ENCODE assay signal across 12 cellular contexts in genomic region chr7:2838873-2839578, GRCh38. TPM values are rescaled to one million over a fixed set of nuclear protein-coding genes. Genes with fewer than 3 reads are reported as not detected.
DNase-seq lines count a peak whose midpoint lies in the region; ATAC-seq, FAIRE-seq and TF ChIP-seq lines count a peak whose summit lies in the region.
"Had no signal": no experiment of that assay in that cellular context is flagged by ENCODE, and none has a peak within 500 bp of the region (broad histone marks: within the 10 kb centered on the region; RNA-seq: fewer than 3 reads in every experiment).

No MANE protein-coding gene starts in this region.

- no peaks in the 10 kb centered on the region for H4K20me1 ChIP-seq in GM12878 (ENCODE audit: control insufficient read depth, insufficient read depth)

- no peak overlapping the region for H3K27ac ChIP-seq in CD4-positive, alpha-beta memory T cell (ENCODE audit: low read depth, low read length)
- no peak overlapping the region for H3K27ac ChIP-seq in GM12878 (ENCODE audit: control insufficient read depth, insufficient read depth)
- H3K27ac ChIP-seq: prostate gland had no signal

- DNase-seq in CD4-positive, alpha-beta memory T cell = no peak
- DNase-seq in GM12878 (ENCODE audit: low read depth, low spot score) (no peak), NCI-H2196 (lab: John Stamatoyannopoulos, UW; ENCODE audit: unreplicated experiment) (no peak), MG63 (no peak)
- no peak for DNase-seq in stimulated activated CD4-positive, alpha-beta T cell treated with anti-CD3 and anti-CD28 coated beads, Interleukin-4, amount 100 ng/mL, for 24 hours
- DNase-seq: activated CD4-positive, CD25-positive, alpha-beta regulatory T cell treated with anti-CD3 and anti-CD28 coated beads, Interleukin-2, amount 50 U/mL, for 72 hours; islet precursor cell had no signal

- no peaks in the 10 kb centered on the region for H3K9me3 ChIP-seq in CD4-positive, alpha-beta memory T cell (ENCODE audit: control insufficient read depth in 1 of 2, low read length in 2 of 2)
- H3K9me3 ChIP-seq in GM12878 (replicated peaks; ENCODE audit: control insufficient read depth, insufficient read depth, low read length) (no peaks in the 10 kb centered on the region), MG63 (no peaks in the 10 kb centered on the region)
- H3K9me3 ChIP-seq: prostate gland had no signal

- no peaks in the 10 kb centered on the region for H3K27me3 Mint-ChIP-seq in CD4-positive, alpha-beta memory T cell
- H3K27me3 Mint-ChIP-seq: activated naive CD4-positive, alpha-beta T cell treated with anti-CD3 and anti-CD28 coated beads, Interleukin-2, amount 50 U/mL, for 24 hours had no signal

- peaks cover 41 to 70% (median 52%) of the 10 kb centered on the region in 4 donors for H3K4me1 Mint-ChIP-seq in CD4-positive, alpha-beta memory T cell

- TF ChIP-seq POLR2A in GM12878 (IDR thresholded peaks at IDR 0.05; ENCODE audit: low read depth, low read length) = no peak

- H3K9ac ChIP-seq in GM12878 (ENCODE audit: control insufficient read depth, insufficient read depth, low read length) = no peak overlapping the region

- no peak overlapping the region; the same call in 1 of the 2 replicates for H2AFZ ChIP-seq in GM12878 (ENCODE audit: control insufficient read depth, low read depth, low read length)

- peak in 1 of 2 experiments; percentile 30; a peak in 1 of 4 replicates for TF ChIP-seq EP300 in GM12878 (IDR thresholded peaks at IDR 0.05; ENCODE audit: borderline replicate concordance in 1 of 2, control insufficient read depth in 1 of 2, low read depth in 2 of 2, low read length in 2 of 2)

- intact Hi-C loops in CD4-positive, alpha-beta memory T cell (cut with micrococcal nuclease) = no loop called here
- intact Hi-C loops in GM12878 (cut with micrococcal nuclease; ENCODE audit: unreplicated experiment) = no loop called here

- in situ Hi-C loops in GM12878 (cut with MboI) = no loop called here

- peak; percentile 75 for FAIRE-seq in GM12878 (lab: Jason Lieb, UNC)

- no peaks in the 10 kb centered on the region for H3K27me3 ChIP-seq in CD4-positive, alpha-beta memory T cell (ENCODE audit: insufficient read depth, low read length)
- H3K27me3 ChIP-seq in GM12878 (replicated peaks in 1 of 2; ENCODE audit: control insufficient read depth in 2 of 2, insufficient read depth in 2 of 2, low read length in 1 of 2) = no peaks in the 10 kb centered on the region
- H3K27me3 ChIP-seq in MG63 = no peaks in the 10 kb centered on the region

- H3K36me3 Mint-ChIP-seq in CD4-positive, alpha-beta memory T cell = peaks cover 9 to 15% of the 10 kb centered on the region in 2 donors

- peak overlapping the region; percentile 66 for H3K4me2 ChIP-seq in GM12878 (ENCODE audit: control insufficient read depth, insufficient read depth)

- no peak for TF ChIP-seq RAD21 in GM12878 (IDR thresholded peaks at IDR 0.05; ENCODE audit: insufficient read depth, low read depth, low read length)

- H3K4me3 Mint-ChIP-seq in CD4-positive, alpha-beta memory T cell = peak overlapping the region in 1 of 8 donors; percentile 11
- H3K4me3 Mint-ChIP-seq: activated naive CD4-positive, alpha-beta T cell treated with anti-CD3 and anti-CD28 coated beads, Interleukin-2, amount 50 U/mL, for 24 hours had no signal

- H3K4me3 ChIP-seq in CD4-positive, alpha-beta memory T cell (ENCODE audit: low read length in 2 of 2) = no peak overlapping the region
- H3K4me3 ChIP-seq in GM12878 (peak overlapping the region; percentile 18; the same call in 1 of the 2 replicates), MG63 (no peak overlapping the region)
- H3K4me3 ChIP-seq: prostate gland had no signal

- TF ChIP-seq CTCF in GM12878 (IDR thresholded peaks at IDR 0.05 in 2 of 3, conservative IDR thresholded peaks at IDR 0.05 in 1 of 3; ENCODE audit: control insufficient read depth in 2 of 3, extremely low read depth in 1 of 3, insufficient read depth in 1 of 3, low read depth in 3 of 3, low read length in 3 of 3) = no peak

- H3K27ac Mint-ChIP-seq in CD4-positive, alpha-beta memory T cell = peak overlapping the region in 4 of 7 donors; percentile 8 to 52 (median 26)
- H3K27ac Mint-ChIP-seq: activated naive CD4-positive, alpha-beta T cell treated with anti-CD3 and anti-CD28 coated beads, Interleukin-2, amount 50 U/mL, for 24 hours had no signal

- peaks cover 9% of the 10 kb centered on the region for H3K79me2 ChIP-seq in GM12878 (ENCODE audit: control insufficient read depth, insufficient read depth, low read length)

- BruUV-seq in GM12878 (replicated peaks; lab: Mats Ljungman, UMichigan) = no TSS peak

- SMC1A ChIA-PET in GM12878 (lab: Charles Lee; ENCODE audit: uncharacterized antibody, unreplicated experiment) = interaction anchor here (0.6 to 1.8 kb wide), 8 partner anchors 11 to 66 kb away, joined by 3 to 6 read pairs (median 4); no protein-coding TSS in a partner anchor

- H3K4me1 ChIP-seq in CD4-positive, alpha-beta memory T cell (ENCODE audit: insufficient read depth, low read length) = peaks cover 26% of the 10 kb centered on the region
- H3K4me1 ChIP-seq in GM12878 (ENCODE audit: control insufficient read depth, insufficient read depth, low read length) = peaks cover 30% of the 10 kb centered on the region

- RAD21 ChIA-PET in GM12878 (lab: Charles Lee; ENCODE audit: unreplicated experiment) = interaction anchor here (1.1 to 2.8 kb wide), 4 partner anchors 81 to 129 kb away, joined by 3 to 9 read pairs (median 5); no protein-coding TSS in a partner anchor

- no peaks in the 10 kb centered on the region for H3K9me3 Mint-ChIP-seq in CD4-positive, alpha-beta memory T cell
- H3K9me3 Mint-ChIP-seq: activated naive CD4-positive, alpha-beta T cell treated with anti-CD3 and anti-CD28 coated beads, Interleukin-2, amount 50 U/mL, for 24 hours had no signal

- POLR2A ChIA-PET in CD4-positive, alpha-beta memory T cell (lab: Charles Lee; ENCODE audit: partially characterized antibody) = no interaction called here
- POLR2A ChIA-PET in GM12878 (lab: Charles Lee) = interaction anchor here (0.8 to 1.0 kb wide), 2 partner anchors 38 to 129 kb away, joined by 3 read pairs; no protein-coding TSS in a partner anchor

- peak; percentile 62 for ATAC-seq in GM19328 (IDR thresholded peaks at IDR 0.05; ENCODE audit: unreplicated experiment)
- ATAC-seq in HG03045 (IDR thresholded peaks at IDR 0.05; ENCODE audit: unreplicated experiment) = peak; percentile 38
- ATAC-seq in GM12878 = peak; percentile 85
- ATAC-seq in HG03521 (IDR thresholded peaks at IDR 0.05; ENCODE audit: unreplicated experiment) = no peak

- 47% methylated on average over 13 of the region's 13 CpGs for WGBS in GM12878 (ENCODE audit: insufficient coverage, insufficient replicate concordance, low lambda C conversion rate, missing lambda C conversion rate)

- H3K36me3 ChIP-seq in CD4-positive, alpha-beta memory T cell (ENCODE audit: insufficient read depth, low read length) = no peaks in the 10 kb centered on the region
- H3K36me3 ChIP-seq in GM12878 (ENCODE audit: control insufficient read depth in 2 of 2, insufficient read depth in 2 of 2, low read length in 1 of 2) (peaks cover 0 to 8% of the 10 kb centered on the region in 2 experiments; a peak in 1 of 4 replicates), MG63 (peaks cover 44% of the 10 kb centered on the region)
- H3K36me3 ChIP-seq: prostate gland had no signal

- CTCF ChIA-PET in CD4-positive, alpha-beta memory T cell (lab: Charles Lee; ENCODE audit: partially characterized antibody) = interaction anchor here (2.0 kb wide), 1 partner anchor 26 kb away, joined by 6 read pairs; no protein-coding TSS in a partner anchor
- CTCF ChIA-PET in GM12878 (lab: Yijun Ruan, JAX) = interaction anchor here (1.6 to 3.4 kb wide), 2 partner anchors 128 to 168 kb away, joined by 3 to 16 read pairs; no protein-coding TSS in a partner anchor

TF ChIP-seq in GM12878, 131 proteins besides CTCF, POLR2A, EP300 and RAD21 (continues in another document):
- TF ChIP-seq ZBTB33 (IDR thresholded peaks at IDR 0.05) = 0 out of 2 replicates have a peak, but pooled peaks have one; percentile 38

RNA-seq across cellular contexts. Expression of gene GNA12, which starts 5.1 kb away (rescaled TPM):
- 10 to 100 TPM; 14.9 to 16.6 TPM for total RNA-seq in CD4-positive, alpha-beta memory T cell
- polyA plus RNA-seq in CD4-positive, alpha-beta memory T cell = 10 to 100 TPM in 1 of 2 donors, 1 to 10 TPM in 1; 4.4 to 10.2 TPM
- 23.6 and 23.7 TPM in 2 replicates for total RNA-seq in GM12878 (2013; cell fraction: nucleolus; rRNA removed)
- total RNA-seq in GM12878 (2014; rRNA removed) = 8.0 and 8.6 TPM in 2 replicates
- 15.5 and 16.6 TPM in 2 replicates for total RNA-seq in GM12878 (2014; rRNA removed; fragmentation: Illumina TruSeq; extraction: Trizol)
- total RNA-seq in GM12878 (2021) = 42.1 and 42.8 TPM in 2 replicates
- 8.9 TPM for polyA plus RNA-seq in GM12878 (2011; ENCODE audit: low read depth)
- 26.8 and 51.8 TPM in 2 replicates for polyA plus RNA-seq in GM12878 (2011; rRNA removed)
- polyA plus RNA-seq in GM12878 (2011; cell fraction: cytosol; rRNA removed) = 40.7 and 58.1 TPM in 2 replicates
- polyA plus RNA-seq in GM12878 (2011; cell fraction: nucleus; rRNA removed) = 29.2 and 33.1 TPM in 2 replicates
- polyA plus RNA-seq in GM12878 (2012) = 15.2 and 16.0 TPM in 2 replicates
- polyA plus RNA-seq in GM12878 (2014; fragmentation: Illumina TruSeq; extraction: Trizol) = 13.0 and 31.2 TPM in 2 replicates
- 1 to 10 TPM; 1.9 to 3.0 TPM for polyA plus RNA-seq in GM12878 (2014; fragmentation: Nextera tagmentation; extraction: Ambion mirVana)
- polyA plus RNA-seq in GM12878 (2014; rRNA removed) = 34.5 and 34.9 TPM in 2 replicates
- polyA plus RNA-seq in GM12878 (2016; fragmentation: Nextera tagmentation; extraction: Ambion mirVana) = 1 to 10 TPM; 3.4 to 4.1 TPM
- polyA minus RNA-seq in GM12878 (2011; rRNA and poly(A)+ RNA removed) = 72.4 and 89.6 TPM in 2 replicates
- 21.6 and 25.6 TPM in 2 replicates for polyA minus RNA-seq in GM12878 (2011; cell fraction: cytosol; rRNA and poly(A)+ RNA removed)
- 8.6 and 17.8 TPM in 2 replicates for polyA minus RNA-seq in GM12878 (2011; cell fraction: nucleus; rRNA and poly(A)+ RNA removed)
- 23.1 and 49.1 TPM in 2 replicates for total RNA-seq in MG63 (2014; rRNA removed; shearing (Covaris generic); ENCODE audit: low replicate concordance)
